ENCODE assay signal across 7 cellular contexts in genomic region chr6:163405412-163406309, GRCh38. TPM values are rescaled to one million over a fixed set of nuclear protein-coding genes. Genes with fewer than 3 reads are reported as not detected.
DNase-seq lines count a peak whose midpoint lies in the region; ATAC-seq and TF ChIP-seq lines count a peak whose summit lies in the region.

No MANE protein-coding gene starts in this region.

- ATAC-seq in GM18868 (IDR thresholded peaks at IDR 0.05; ENCODE audit: unreplicated experiment) (peak; percentile 78), HG02798 (IDR thresholded peaks at IDR 0.05; ENCODE audit: poor library complexity, unreplicated experiment) (peak; percentile 80)

- H2BK12ac ChIP-seq in mesenchymal stem cell (ENCODE audit: low read length in 2 of 2), result peak overlapping the region; percentile 59 to 75

- no peak for TF ChIP-seq CTCF in choroid plexus epithelial cell (conservative IDR thresholded peaks at IDR 0.05; ENCODE audit: low read depth, low read length)
- TF ChIP-seq CTCF in tibial nerve (IDR thresholded peaks at IDR 0.05), result no peak

- peak; percentile 10 to 36 for TF ChIP-seq POLR2A in tibial nerve (IDR thresholded peaks at IDR 0.05)

- peak overlapping the region; percentile 3 for H2BK15ac ChIP-seq in mesenchymal stem cell (ENCODE audit: low read depth, poor library complexity, severe bottlenecking)

- no peak overlapping the region for H3K23ac ChIP-seq in mesenchymal stem cell (ENCODE audit: low read length in 2 of 2)

- DNase-seq in RPMI8226, result peak; percentile 62
- DNase-seq in choroid plexus epithelial cell (ENCODE audit: low read depth), result peak; percentile 40
- peak; percentile 25 for DNase-seq in mesenchymal stem cell
- peak in 1 of 2 donors; percentile 45 for DNase-seq in tibial nerve (ENCODE audit: low spot score in 2 of 2)
- DNase-seq in NCI-H2081 (lab: John Stamatoyannopoulos, UW), result no peak

- H2BK120ac ChIP-seq in mesenchymal stem cell (ENCODE audit: low read depth, low read length), result peak overlapping the region; percentile 81

- peak overlapping the region; percentile 85 for H3K9ac ChIP-seq in mesenchymal stem cell (ENCODE audit: low read length)

- no peak overlapping the region for H3K4me2 ChIP-seq in mesenchymal stem cell (ENCODE audit: low read length, poor library complexity, severe bottlenecking)

- H3K36me3 ChIP-seq in mesenchymal stem cell (ENCODE audit: control insufficient read depth in 1 of 2, insufficient read depth in 2 of 2, low read depth in 1 of 2, low read length in 2 of 2), result no peaks in the 10 kb centered on the region
- H3K36me3 ChIP-seq in tibial nerve, result no peaks in the 10 kb centered on the region

- H3K9me3 ChIP-seq in mesenchymal stem cell (ENCODE audit: control insufficient read depth, low read length), result no peaks in the 10 kb centered on the region
- no peaks in the 10 kb centered on the region for H3K9me3 ChIP-seq in tibial nerve

- TF ChIP-seq EP300 in tibial nerve (IDR thresholded peaks at IDR 0.05), result peak in 1 of 2 donors; percentile 81

- H3K4me3 ChIP-seq in choroid plexus epithelial cell (ENCODE audit: low read depth, low read length) (peak overlapping the region; percentile 41), mesenchymal stem cell (ENCODE audit: insufficient read depth in 1 of 2, low read depth in 1 of 2, low read length in 2 of 2) (peak overlapping the region in 1 of 2 experiments; percentile 70), tibial nerve (peak overlapping the region; percentile 18 to 40 (median 24))

- peak overlapping the region; percentile 43 for H2AFZ ChIP-seq in mesenchymal stem cell (ENCODE audit: low read depth, low read length)

- H3K27ac ChIP-seq in mesenchymal stem cell (ENCODE audit: low read length, poor library complexity, severe bottlenecking), result no peak overlapping the region
- peak overlapping the region; percentile 79 to 96 (median 88) for H3K27ac ChIP-seq in tibial nerve

- peak overlapping the region; percentile 86 for H4K8ac ChIP-seq in mesenchymal stem cell (ENCODE audit: low read length)

- H3K4ac ChIP-seq in mesenchymal stem cell (ENCODE audit: low read depth in 1 of 2, low read length in 2 of 2), result peak overlapping the region; percentile 21 to 75

- H3K79me1 ChIP-seq in mesenchymal stem cell (replicated peaks; ENCODE audit: low read length, poor library complexity, severe bottlenecking), result peaks cover 1% of the 10 kb centered on the region

- peak overlapping the region; percentile 93 for H4K91ac ChIP-seq in mesenchymal stem cell (ENCODE audit: low read length)

- 78% methylated on average over 18 of the region's 18 CpGs for WGBS in mesenchymal stem cell
- WGBS in tibial nerve, 2 donors, result 22 to 27% methylated on average over 18 of the region's 18 CpGs

- H3K4me1 ChIP-seq in mesenchymal stem cell (ENCODE audit: control insufficient read depth, insufficient read depth, low read depth, low read length) (peaks cover 9% of the 10 kb centered on the region), tibial nerve (peaks cover 0 to 57% (median 31%) of the 10 kb centered on the region in 4 donors)

- H3K27me3 ChIP-seq in mesenchymal stem cell (ENCODE audit: control insufficient read depth in 1 of 2, insufficient read depth in 1 of 2, low read length in 2 of 2), result no peaks in the 10 kb centered on the region
- no peaks in the 10 kb centered on the region for H3K27me3 ChIP-seq in tibial nerve

- H2AK5ac ChIP-seq in mesenchymal stem cell (ENCODE audit: low read length, severe bottlenecking), result no peak overlapping the region

- H2BK5ac ChIP-seq in mesenchymal stem cell (ENCODE audit: low read depth, low read length, poor library complexity, severe bottlenecking), result no peak overlapping the region

- peak overlapping the region in 1 of 2 experiments; percentile 37 for H3K14ac ChIP-seq in mesenchymal stem cell (ENCODE audit: low read length in 2 of 2)

- peak overlapping the region; percentile 60 to 92 for H3K18ac ChIP-seq in mesenchymal stem cell (ENCODE audit: low read depth in 1 of 2, low read length in 2 of 2)

RNA-seq across cellular contexts. Expression of gene QKI, which starts 8.9 kb away (rescaled TPM):
- 92.5 TPM for polyA plus RNA-seq in mesenchymal stem cell (2013, experiment 1 of 2)
- 90.5 TPM for polyA plus RNA-seq in mesenchymal stem cell (2013, experiment 2 of 2)
- total RNA-seq in tibial nerve, result 100 to 1,000 TPM; 365 to 570 (median 511) TPM

Comparison
In these comparisons a context has a peak if more than half of its experiments do, and no peak if none do; other contexts are left out.
1. DNase-seq: peak in RPMI8226 (single experiment), choroid plexus epithelial cell (single experiment) and mesenchymal stem cell (single experiment); none in NCI-H2081 (0 of 2).